Comparison of ENCODE assay signal across 12 cellular contexts in the genomic region with DNA sequence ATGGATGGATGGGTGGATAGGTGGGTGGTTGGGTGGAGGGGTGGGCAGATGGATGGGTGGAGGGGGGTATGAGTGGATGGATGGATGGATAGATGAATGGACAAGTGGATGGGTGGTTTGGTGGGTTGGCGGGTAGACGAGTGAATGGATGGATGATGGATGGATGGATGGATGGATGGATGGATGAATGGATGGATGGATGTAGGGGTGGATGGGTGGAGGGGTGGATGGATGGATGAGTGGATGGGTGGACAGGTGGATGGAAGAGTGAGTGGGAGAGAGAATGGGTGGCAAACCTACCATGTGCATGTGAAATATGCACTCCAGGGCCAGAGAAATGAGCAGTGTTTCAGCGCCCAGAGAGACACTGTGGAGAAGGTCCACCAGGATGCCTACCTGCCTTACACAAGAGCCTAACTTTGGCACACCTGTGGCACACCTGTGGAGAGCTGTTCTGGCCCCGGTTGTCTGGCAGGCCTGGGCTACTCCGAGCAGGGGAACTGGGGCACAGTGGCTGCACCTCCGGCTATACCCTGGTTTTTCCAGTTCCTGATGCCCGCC. TPM values are rescaled to one million over a fixed set of nuclear protein-coding genes. Genes with fewer than 3 reads are reported as not detected.
DNase-seq lines count a peak whose midpoint lies in the region; ATAC-seq and TF ChIP-seq lines count a peak whose summit lies in the region.
"Had no signal": no experiment of that assay in that cellular context is flagged by ENCODE, and none has a peak within 500 bp of the region (broad histone marks: within the 10 kb centered on the region; RNA-seq: fewer than 3 reads in every experiment).

No MANE protein-coding gene starts in this region.

- no peak overlapping the region for H3K4me3 ChIP-seq in IMR-90 (ENCODE audit: insufficient read depth, low read depth, low read length)
- H3K4me3 ChIP-seq in colonic mucosa, result no peak overlapping the region
- no peak overlapping the region for H3K4me3 ChIP-seq in lower lobe of right lung
- no peak overlapping the region for H3K4me3 ChIP-seq in transverse colon
- H3K4me3 ChIP-seq in aorta (ENCODE audit: low read length in 2 of 2), result no peak overlapping the region
- H3K4me3 ChIP-seq: SK-N-MC had no signal

- H3K36me3 ChIP-seq in IMR-90 (ENCODE audit: control insufficient read depth, insufficient read depth, low read length) (peaks cover 41% of the 10 kb centered on the region), colonic mucosa (peaks cover 3% of the 10 kb centered on the region), lower lobe of right lung (peaks cover 19% of the 10 kb centered on the region), transverse colon (no peaks in the 10 kb centered on the region), aorta (ENCODE audit: control insufficient read depth in 1 of 2, insufficient read depth in 2 of 2, low read length in 1 of 2) (no peaks in the 10 kb centered on the region)

- TF ChIP-seq RAD21 in IMR-90 (IDR thresholded peaks at IDR 0.05; ENCODE audit: low read length), result no peak

- no peak for TF ChIP-seq POLR2A in IMR-90 (IDR thresholded peaks at IDR 0.05; ENCODE audit: low read depth, low read length)
- TF ChIP-seq POLR2A in transverse colon (IDR thresholded peaks at IDR 0.05), result no peak

- H4K91ac ChIP-seq in IMR-90 (ENCODE audit: insufficient read depth, low read depth, low read length), result peak overlapping the region; percentile 24; the same call in 1 of the 2 replicates

- no peak for TF ChIP-seq EP300 in transverse colon (IDR thresholded peaks at IDR 0.05; ENCODE audit: low read depth)

- H2BK15ac ChIP-seq in IMR-90 (ENCODE audit: low read depth, low read length), result no peak overlapping the region; the same call in 2 of the 3 replicates

- H2BK20ac ChIP-seq in IMR-90 (ENCODE audit: low read depth, low read length), result no peak overlapping the region

- H2AK5ac ChIP-seq in IMR-90 (ENCODE audit: low read depth, low read length), result peak overlapping the region; percentile 43; the same call in 1 of the 2 replicates

- no peak overlapping the region for H2BK5ac ChIP-seq in IMR-90 (ENCODE audit: low read depth, low read length, poor library complexity, severe bottlenecking)

- in situ Hi-C loops in IMR-90 (cut with MboI; ENCODE audit: low sequenced_read_pairs) (no loop called here), transverse colon (cut with MboI; ENCODE audit: low pct_ligation_motif_present in 1 of 4, low pct_unique_long_range_greater_than_20kb in 1 of 4, low sequenced_read_pairs in 3 of 4) (no loop called here)

- H2AK9ac ChIP-seq in IMR-90 (replicated peaks; ENCODE audit: low read depth, low read length, poor library complexity), result peak overlapping the region; percentile 100

- no peak overlapping the region for H3K18ac ChIP-seq in IMR-90 (ENCODE audit: low read depth, low read length)

- H3K27ac ChIP-seq in IMR-90 (ENCODE audit: insufficient read depth, low read length) (no peak overlapping the region), colonic mucosa (peak overlapping the region; percentile 71), lower lobe of right lung (peak overlapping the region; percentile 90), transverse colon (peak overlapping the region; percentile 64 to 80 (median 79)), aorta (ENCODE audit: low read depth in 1 of 2, low read length in 2 of 2) (peak overlapping the region in 1 of 2 donors; percentile 4)
- H3K27ac ChIP-seq: SK-N-MC had no signal

- H3K4me2 ChIP-seq in IMR-90 (ENCODE audit: low read depth, low read length), result no peak overlapping the region

- peaks cover 41% of the 10 kb centered on the region for H3K9me1 ChIP-seq in IMR-90 (ENCODE audit: insufficient read depth, low read length)

- BruUV-seq in IMR-90 (replicated peaks; lab: Mats Ljungman, UMichigan), result no TSS peak

- H3K9ac ChIP-seq in IMR-90 (ENCODE audit: low read depth, low read length), result no peak overlapping the region
- H3K9ac ChIP-seq in colonic mucosa (ENCODE audit: low read depth in 2 of 2, low read length in 2 of 2), result peak overlapping the region in 1 of 2 donors; percentile 12

- H3K27me3 ChIP-seq in IMR-90 (ENCODE audit: control insufficient read depth, insufficient read depth, low read length), result no peaks in the 10 kb centered on the region
- no peaks in the 10 kb centered on the region for H3K27me3 ChIP-seq in colonic mucosa
- no peaks in the 10 kb centered on the region for H3K27me3 ChIP-seq in lower lobe of right lung (ENCODE audit: low read depth)
- no peaks in the 10 kb centered on the region for H3K27me3 ChIP-seq in transverse colon
- H3K27me3 ChIP-seq in aorta (ENCODE audit: control insufficient read depth in 1 of 2, insufficient read depth in 2 of 2, low read length in 1 of 2), result no peaks in the 10 kb centered on the region

- H3K9me3 ChIP-seq in IMR-90 (ENCODE audit: control insufficient read depth, insufficient read depth, low read length), result no peaks in the 10 kb centered on the region
- H3K9me3 ChIP-seq in colonic mucosa, result no peaks in the 10 kb centered on the region
- H3K9me3 ChIP-seq in lower lobe of right lung, result no peaks in the 10 kb centered on the region
- no peaks in the 10 kb centered on the region for H3K9me3 ChIP-seq in transverse colon
- no peaks in the 10 kb centered on the region for H3K9me3 ChIP-seq in aorta (ENCODE audit: control insufficient read depth, low read length)

- ATAC-seq in IMR-90 (ENCODE audit: low read depth), result no peak
- no peak for ATAC-seq in lower lobe of right lung
- no peak for ATAC-seq in GM21360 (IDR thresholded peaks at IDR 0.05; ENCODE audit: unreplicated experiment)
- ATAC-seq in aorta (ENCODE audit: low FRiP score), result no peak
- ATAC-seq: activated naive CD4-positive, alpha-beta T cell treated with anti-CD3 and anti-CD28 coated beads, Interleukin-2, amount 50 U/mL, for 72 hours had no signal

- H2AFZ ChIP-seq in IMR-90 (replicated peaks; ENCODE audit: low read length, poor library complexity), result no peak overlapping the region

- intact Hi-C loops in IMR-90 (cut with micrococcal nuclease) (no loop called here), colonic mucosa (cut with DNase I) (loop anchor here (5.0 kb wide), 1 partner anchor 61 kb away; no protein-coding TSS in a partner anchor), lower lobe of right lung (cut with DNase I) (no loop called here), transverse colon (cut with DNase I; ENCODE audit: low total_unique reads) (no loop called here), aorta (cut with DNase I) (no loop called here)

- peaks cover 41% of the 10 kb centered on the region for H4K20me1 ChIP-seq in IMR-90 (ENCODE audit: insufficient read depth, low read length)

- H4K5ac ChIP-seq in IMR-90 (ENCODE audit: low read depth, low read length), result no peak overlapping the region

- H3K56ac ChIP-seq in IMR-90 (ENCODE audit: extremely low read depth, insufficient read depth, low read length), result no peak overlapping the region

- H3K4me1 ChIP-seq in IMR-90 (ENCODE audit: control insufficient read depth, insufficient read depth, low read length), result peaks cover 64% of the 10 kb centered on the region
- H3K4me1 ChIP-seq in colonic mucosa, result peaks cover 15% of the 10 kb centered on the region
- H3K4me1 ChIP-seq in lower lobe of right lung, result peaks cover 91% of the 10 kb centered on the region
- peaks cover 26 to 54% (median 43%) of the 10 kb centered on the region in 4 donors for H3K4me1 ChIP-seq in transverse colon
- H3K4me1 ChIP-seq in aorta (ENCODE audit: control insufficient read depth in 1 of 2, insufficient read depth in 2 of 2, low read length in 2 of 2), result no peaks in the 10 kb centered on the region

- DNase-seq in IMR-90 (no peak), colonic mucosa (no peak), lower lobe of right lung (no peak), transverse colon (no peak), aorta (no peak), anterior cingulate cortex (lab: John Stamatoyannopoulos, UW) (no peak)
- DNase-seq: activated T-cell treated with anti-CD3 and anti-CD28 coated beads, Interleukin-2, amount 50 U/mL, for 24 hours; NCI-H1436 treated with DMSO at 0.1 percent for 48 hours; stimulated activated naive CD4-positive, alpha-beta T cell treated with Interleukin-2 at 50 U/mL for 16 hours had no signal

- TF ChIP-seq CTCF in IMR-90 (conservative IDR thresholded peaks at IDR 0.05; ENCODE audit: low read depth, low read length), result no peak
- no peak for TF ChIP-seq CTCF in colonic mucosa (IDR thresholded peaks at IDR 0.05)
- TF ChIP-seq CTCF in lower lobe of right lung (IDR thresholded peaks at IDR 0.05), result no peak
- TF ChIP-seq CTCF in transverse colon (IDR thresholded peaks at IDR 0.05), result no peak

- H2BK120ac ChIP-seq in IMR-90 (ENCODE audit: low read depth, low read length), result peak overlapping the region; percentile 22; the same call in 1 of the 2 replicates

- dilution Hi-C loops in IMR-90 (cut with HindIII; ENCODE audit: low sequenced_read_pairs, unreplicated experiment), result no loop called here

- H3K4ac ChIP-seq in IMR-90 (ENCODE audit: low read depth, low read length), result no peak overlapping the region; the same call in 1 of the 2 replicates

- 92 to 100% methylated on average over 1 to 6 of the region's 7 CpGs for WGBS in IMR-90 (ENCODE audit: extremely low coverage in 2 of 2, insufficient read length in 1 of 2), 2 experiments
- 77 to 98% methylated on average over 3 to 6 of the region's 7 CpGs for WGBS in transverse colon (ENCODE audit: low coverage in 1 of 2), 2 donors
- 97 to 98% methylated on average over 7 of the region's 7 CpGs for WGBS in aorta, 2 donors

- POLR2A ChIA-PET in IMR-90 (lab: Charles Lee; ENCODE audit: unreplicated experiment), result no interaction called here

- H3K23ac ChIP-seq in IMR-90 (ENCODE audit: low read depth, low read length), result no peak overlapping the region

- CTCF ChIA-PET in IMR-90 (lab: Yijun Ruan, JAX), result no interaction called here

- H3K79me1 ChIP-seq in IMR-90 (ENCODE audit: low read depth in 1 of 2, low read length in 2 of 2), result peaks cover 24 to 88% of the 10 kb centered on the region in 2 experiments; a peak in 3 of 4 replicates

- H3K14ac ChIP-seq in IMR-90 (replicated peaks; ENCODE audit: low read depth, low read length), result 0 out of 2 replicates have a peak overlapping the region, but pooled peaks have one; percentile 61

- 0 out of 4 replicates have a peak overlapping the region, but pooled peaks of 1 of the 2 experiments have one; percentile 5 for H4K8ac ChIP-seq in IMR-90 (ENCODE audit: low read depth in 2 of 2, low read length in 2 of 2)

TF ChIP-seq in IMR-90, 13 proteins besides CTCF, POLR2A, EP300 and RAD21:
- no peak for TF ChIP-seq FOS (IDR thresholded peaks at IDR 0.05; ENCODE audit: low read depth, low read length)

RNA-seq across cellular contexts. Expression of a gene that starts 12.8 kb away (rescaled TPM):
- 22.5 and 24.0 TPM in 2 replicates for total RNA-seq in IMR-90 (2012; rRNA removed)
- polyA plus RNA-seq in IMR-90 (2012; rRNA removed), result 72.6 and 82.5 TPM in 2 replicates
- polyA plus RNA-seq in IMR-90 (2012; cell fraction: cytosol; rRNA removed), result 65.8 and 89.5 TPM in 2 replicates
- 96.5 and 215 TPM in 2 replicates for polyA plus RNA-seq in IMR-90 (2012; cell fraction: nucleus; rRNA removed; ENCODE audit: low replicate concordance)
- 10 to 100 TPM; 15.7 to 40.8 TPM for total RNA-seq in colonic mucosa
- 20.4 TPM for total RNA-seq in lower lobe of right lung
- total RNA-seq in transverse colon, result 10 to 100 TPM in 3 of 4 donors, 1 to 10 TPM in 1; 2.6 to 68.8 (median 30.5) TPM
- 10 to 100 TPM; 25.2 to 25.9 TPM for total RNA-seq in aorta
- polyA plus RNA-seq in aorta, result 1 to 10 TPM; 5.4 to 6.3 TPM
